Comparison of ENCODE assay signal across 14 cellular contexts in the genomic region with DNA sequence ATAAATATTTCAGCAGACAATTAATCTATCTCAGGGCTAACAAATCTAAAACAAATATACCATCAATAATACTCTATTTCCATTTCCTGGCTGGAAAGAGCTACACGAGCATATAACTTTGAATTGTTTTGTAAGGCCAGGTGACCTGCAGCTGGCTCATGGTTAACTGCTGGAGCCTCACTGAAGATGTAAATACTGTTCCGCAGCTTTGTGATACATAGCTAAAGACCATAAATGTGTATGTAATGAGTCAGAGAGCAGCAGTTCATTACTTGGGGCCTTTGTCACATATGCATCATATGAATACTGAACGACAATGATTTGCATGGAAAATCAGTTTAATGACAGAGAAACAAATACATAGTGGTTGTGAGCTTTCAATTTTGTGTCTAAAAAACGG.
A peak's percentile ranks its signal among the peaks of the same experiment; 100 is the strongest.
DNase-seq lines count a peak whose midpoint lies in the region; ATAC-seq and TF ChIP-seq lines count a peak whose summit lies in the region.
"Had no signal": no experiment of that assay in that cellular context is flagged by ENCODE, and none has a peak within 500 bp of the region (broad histone marks: within the 10 kb centered on the region; RNA-seq: fewer than 3 reads in every experiment).

No MANE protein-coding gene starts in this region.

- DNase-seq in AG08395 (ENCODE audit: low spot score) (peak; percentile 47), HT1080 (ENCODE audit: low read depth) (peak; percentile 83), fibroblast of villous mesenchyme (ENCODE audit: low read depth) (peak; percentile 75), upper lobe of right lung (no peak), endodermal cell (no peak)
- no peak for DNase-seq in activated CD4-positive, alpha-beta memory T cell treated with anti-CD3 and anti-CD28 coated beads for 36 hours
- DNase-seq: activated CD8-positive, alpha-beta T cell treated with anti-CD3 and anti-CD28 coated beads for 36 hours; immature natural killer cell; NCI-H2029 treated with DMSO at 0.1 percent for 48 hours; T-helper 2 cell had no signal

- no peak overlapping the region for H3K4me3 ChIP-seq in fibroblast of villous mesenchyme (ENCODE audit: low read depth, low read length)
- no peak overlapping the region for H3K4me3 ChIP-seq in upper lobe of right lung
- no peak overlapping the region for H3K4me3 ChIP-seq in endodermal cell (ENCODE audit: low read length)

- H3K9ac ChIP-seq in endodermal cell (ENCODE audit: extremely low read depth, low read length, poor library complexity, severe bottlenecking) = no peak overlapping the region

- whole genome bisulfite sequencing in endodermal cell (ENCODE audit: insufficient coverage in 1 of 2, insufficient read length in 1 of 2), 2 experiments = 91 to 100% methylated on average over 3 to 4 of the region's 4 CpGs

- H3K4me1 ChIP-seq in upper lobe of right lung (no peaks in the 10 kb centered on the region), endodermal cell (ENCODE audit: control insufficient read depth, insufficient read depth, low read length) (no peaks in the 10 kb centered on the region)

- no peaks in the 10 kb centered on the region for H3K27me3 ChIP-seq in upper lobe of right lung
- H3K27me3 ChIP-seq in endodermal cell (ENCODE audit: control insufficient read depth, insufficient read depth, low read length, poor library complexity, severe bottlenecking) = no peaks in the 10 kb centered on the region

- H3K4me1 Mint-ChIP-seq in endodermal cell = peaks cover 4% of the 10 kb centered on the region
- no peaks in the 10 kb centered on the region for H3K4me1 Mint-ChIP-seq in activated CD4-positive, alpha-beta memory T cell treated with anti-CD3 and anti-CD28 coated beads for 36 hours (ENCODE audit: low read depth)
- H3K4me1 Mint-ChIP-seq: activated naive CD4-positive, alpha-beta T cell treated with anti-CD3 and anti-CD28 coated beads, Interleukin-2, amount 50 U/mL, for 24 hours; IgD-negative memory B cell; immature natural killer cell had no signal

- H3K36me3 ChIP-seq in upper lobe of right lung = no peaks in the 10 kb centered on the region
- no peaks in the 10 kb centered on the region for H3K36me3 ChIP-seq in endodermal cell (ENCODE audit: control insufficient read depth, insufficient read depth, low read length)

- TF ChIP-seq CTCF in fibroblast of villous mesenchyme (IDR thresholded peaks at IDR 0.05; ENCODE audit: insufficient read depth, low read depth, low read length) (no peak), upper lobe of right lung (IDR thresholded peaks at IDR 0.05) (no peak), endodermal cell (conservative IDR thresholded peaks at IDR 0.05) (no peak)

- no peak overlapping the region for H3K27ac Mint-ChIP-seq in endodermal cell
- H3K27ac Mint-ChIP-seq in activated CD4-positive, alpha-beta memory T cell treated with anti-CD3 and anti-CD28 coated beads for 36 hours = no peak overlapping the region
- H3K27ac Mint-ChIP-seq: activated CD8-positive, alpha-beta T cell treated with anti-CD3 and anti-CD28 coated beads for 36 hours; activated naive CD4-positive, alpha-beta T cell treated with anti-CD3 and anti-CD28 coated beads, Interleukin-2, amount 50 U/mL, for 24 hours; IgD-negative memory B cell; immature natural killer cell had no signal

- no peaks in the 10 kb centered on the region for H3K27me3 Mint-ChIP-seq in endodermal cell (ENCODE audit: insufficient read depth)
- H3K27me3 Mint-ChIP-seq in activated CD4-positive, alpha-beta memory T cell treated with anti-CD3 and anti-CD28 coated beads for 36 hours = no peaks in the 10 kb centered on the region
- H3K27me3 Mint-ChIP-seq: activated CD8-positive, alpha-beta T cell treated with anti-CD3 and anti-CD28 coated beads for 36 hours; activated naive CD4-positive, alpha-beta T cell treated with anti-CD3 and anti-CD28 coated beads, Interleukin-2, amount 50 U/mL, for 24 hours had no signal

- intact Hi-C loops in upper lobe of right lung (cut with DNase I) = no loop called here
- intact Hi-C loops in activated CD4-positive, alpha-beta memory T cell treated with anti-CD3 and anti-CD28 coated beads for 36 hours (cut with micrococcal nuclease) = no loop called here

- POLR2A ChIA-PET in activated CD4-positive, alpha-beta memory T cell treated with anti-CD3 and anti-CD28 coated beads for 36 hours (lab: Charles Lee) = no interaction called here

- peaks cover 2% of the 10 kb centered on the region for H3K9me3 Mint-ChIP-seq in endodermal cell
- H3K9me3 Mint-ChIP-seq in activated CD4-positive, alpha-beta memory T cell treated with anti-CD3 and anti-CD28 coated beads for 36 hours = no peaks in the 10 kb centered on the region

- H3K4me3 Mint-ChIP-seq in endodermal cell = no peak overlapping the region
- no peak overlapping the region for H3K4me3 Mint-ChIP-seq in activated CD4-positive, alpha-beta memory T cell treated with anti-CD3 and anti-CD28 coated beads for 36 hours
- H3K4me3 Mint-ChIP-seq: activated CD8-positive, alpha-beta T cell treated with anti-CD3 and anti-CD28 coated beads for 36 hours; activated naive CD4-positive, alpha-beta T cell treated with anti-CD3 and anti-CD28 coated beads, Interleukin-2, amount 50 U/mL, for 24 hours; IgD-negative memory B cell; immature natural killer cell had no signal

- no peak overlapping the region for H3K27ac ChIP-seq in upper lobe of right lung
- no peak overlapping the region for H3K27ac ChIP-seq in endodermal cell (ENCODE audit: low read depth, low read length)

- CTCF ChIA-PET in activated CD4-positive, alpha-beta memory T cell treated with anti-CD3 and anti-CD28 coated beads for 36 hours (lab: Charles Lee) = no interaction called here

- no peaks in the 10 kb centered on the region for H3K36me3 Mint-ChIP-seq in endodermal cell (ENCODE audit: low read depth)
- no peaks in the 10 kb centered on the region for H3K36me3 Mint-ChIP-seq in activated CD4-positive, alpha-beta memory T cell treated with anti-CD3 and anti-CD28 coated beads for 36 hours
- H3K36me3 Mint-ChIP-seq: activated naive CD4-positive, alpha-beta T cell treated with anti-CD3 and anti-CD28 coated beads, Interleukin-2, amount 50 U/mL, for 24 hours; IgD-negative memory B cell; immature natural killer cell had no signal

- H3K9me3 ChIP-seq in upper lobe of right lung = no peaks in the 10 kb centered on the region
- H3K9me3 ChIP-seq in endodermal cell (ENCODE audit: control insufficient read depth, low read length) = no peaks in the 10 kb centered on the region

- peak; percentile 51 for ATAC-seq in SK-N-SH treated with all-trans-retinoic acid at 6 μM for 48 hours
- no peak for ATAC-seq in GM21381 (IDR thresholded peaks at IDR 0.05; ENCODE audit: unreplicated experiment)
- no peak for ATAC-seq in upper lobe of right lung
- ATAC-seq: activated CD8-positive, alpha-beta T cell treated with anti-CD3 and anti-CD28 coated beads for 36 hours had no signal

TF ChIP-seq in SK-N-SH treated with all-trans-retinoic acid at 6 μM for 48 hours, 23 proteins besides CTCF, POLR2A, EP300 and RAD21 (continues in another document):
- TF ChIP-seq TCF4 (CRISPR knock-in tag; IDR thresholded peaks at IDR 0.05; ENCODE audit: borderline replicate concordance) (no peak), ZNF565 (CRISPR knock-in tag; conservative IDR thresholded peaks at IDR 0.05; ENCODE audit: low read depth) (no peak), TOX (CRISPR knock-in tag; IDR thresholded peaks at IDR 0.05; ENCODE audit: borderline replicate concordance) (no peak), SNAI2 (CRISPR knock-in tag; IDR thresholded peaks at IDR 0.05) (no peak), PPARA (CRISPR knock-in tag; IDR thresholded peaks at IDR 0.05; ENCODE audit: borderline replicate concordance) (no peak), RARB (CRISPR knock-in tag; IDR thresholded peaks at IDR 0.05) (no peak), ARNTL (CRISPR knock-in tag; IDR thresholded peaks at IDR 0.05; ENCODE audit: borderline replicate concordance, low read depth) (no peak)
- TF ChIP-seq, protein P1, sequence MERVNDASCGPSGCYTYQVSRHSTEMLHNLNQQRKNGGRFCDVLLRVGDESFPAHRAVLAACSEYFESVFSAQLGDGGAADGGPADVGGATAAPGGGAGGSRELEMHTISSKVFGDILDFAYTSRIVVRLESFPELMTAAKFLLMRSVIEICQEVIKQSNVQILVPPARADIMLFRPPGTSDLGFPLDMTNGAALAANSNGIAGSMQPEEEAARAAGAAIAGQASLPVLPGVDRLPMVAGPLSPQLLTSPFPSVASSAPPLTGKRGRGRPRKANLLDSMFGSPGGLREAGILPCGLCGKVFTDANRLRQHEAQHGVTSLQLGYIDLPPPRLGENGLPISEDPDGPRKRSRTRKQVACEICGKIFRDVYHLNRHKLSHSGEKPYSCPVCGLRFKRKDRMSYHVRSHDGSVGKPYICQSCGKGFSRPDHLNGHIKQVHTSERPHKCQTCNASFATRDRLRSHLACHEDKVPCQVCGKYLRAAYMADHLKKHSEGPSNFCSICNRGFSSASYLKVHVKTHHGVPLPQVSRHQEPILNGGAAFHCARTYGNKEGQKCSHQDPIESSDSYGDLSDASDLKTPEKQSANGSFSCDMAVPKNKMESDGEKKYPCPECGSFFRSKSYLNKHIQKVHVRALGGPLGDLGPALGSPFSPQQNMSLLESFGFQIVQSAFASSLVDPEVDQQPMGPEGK (CRISPR knock-in tag; IDR thresholded peaks at IDR 0.05; ENCODE audit: borderline replicate concordance) = no peak
- TF ChIP-seq, protein P2, sequence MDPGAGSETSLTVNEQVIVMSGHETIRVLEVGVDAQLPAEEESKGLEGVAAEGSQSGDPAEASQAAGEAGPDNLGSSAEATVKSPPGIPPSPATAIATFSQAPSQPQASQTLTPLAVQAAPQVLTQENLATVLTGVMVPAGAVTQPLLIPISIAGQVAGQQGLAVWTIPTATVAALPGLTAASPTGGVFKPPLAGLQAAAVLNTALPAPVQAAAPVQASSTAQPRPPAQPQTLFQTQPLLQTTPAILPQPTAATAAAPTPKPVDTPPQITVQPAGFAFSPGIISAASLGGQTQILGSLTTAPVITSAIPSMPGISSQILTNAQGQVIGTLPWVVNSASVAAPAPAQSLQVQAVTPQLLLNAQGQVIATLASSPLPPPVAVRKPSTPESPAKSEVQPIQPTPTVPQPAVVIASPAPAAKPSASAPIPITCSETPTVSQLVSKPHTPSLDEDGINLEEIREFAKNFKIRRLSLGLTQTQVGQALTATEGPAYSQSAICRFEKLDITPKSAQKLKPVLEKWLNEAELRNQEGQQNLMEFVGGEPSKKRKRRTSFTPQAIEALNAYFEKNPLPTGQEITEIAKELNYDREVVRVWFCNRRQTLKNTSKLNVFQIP (CRISPR knock-in tag; IDR thresholded peaks at IDR 0.05; ENCODE audit: borderline replicate concordance, low read depth) = no peak

Comparison
In these comparisons a context has a peak if more than half of its experiments do, and no peak if none do; other contexts are left out.
1. DNase-seq: peak in AG08395 (single experiment), HT1080 (single experiment) and fibroblast of villous mesenchyme (single experiment); none in upper lobe of right lung (single experiment), endodermal cell (single experiment) and activated CD4-positive, alpha-beta memory T cell treated with anti-CD3 and anti-CD28 coated beads for 36 hours (single experiment).